In genomic region chr10:7561216-7561893, GRCh38 we compare ENCODE assay signal across 8 cellular contexts.
DNase-seq lines count a peak whose midpoint lies in the region; ATAC-seq and TF ChIP-seq lines count a peak whose summit lies in the region.

No MANE protein-coding gene starts in this region.

- H3K4me3 ChIP-seq in left lung = no peak overlapping the region
- H3K4me3 ChIP-seq in skeletal muscle tissue (ENCODE audit: low read length in 3 of 3) = peak overlapping the region in 2 of 3 donors; percentile 14 to 48
- no peak overlapping the region for H3K4me3 ChIP-seq in CD8-positive, alpha-beta memory T cell (ENCODE audit: low read length)

- no peaks in the 10 kb centered on the region for H3K9me3 ChIP-seq in left lung
- H3K9me3 ChIP-seq in skeletal muscle tissue (ENCODE audit: control insufficient read depth in 3 of 3, low read length in 3 of 3) = no peaks in the 10 kb centered on the region
- H3K9me3 ChIP-seq in CD8-positive, alpha-beta memory T cell (ENCODE audit: low read length) = no peaks in the 10 kb centered on the region

- DNase-seq in left lung = no peak
- DNase-seq in activated naive CD8-positive, alpha-beta T cell treated with anti-CD3 and anti-CD28 coated beads, Interleukin-2, amount 50 U/mL, for 24 hours = no peak
- DNase-seq in germinal center (ENCODE audit: low spot score) = no peak
- no peak for DNase-seq in GM19240 (ENCODE audit: insufficient read length, low spot score)
- no peak for DNase-seq in CD8-positive, alpha-beta memory T cell

- TF ChIP-seq RAD21 in Ishikawa (IDR thresholded peaks at IDR 0.05; ENCODE audit: low read depth) = no peak

- POLR2A ChIA-PET in CD8-positive, alpha-beta memory T cell (lab: Charles Lee) = no interaction called here

- H3K36me3 Mint-ChIP-seq in activated naive CD8-positive, alpha-beta T cell treated with anti-CD3 and anti-CD28 coated beads, Interleukin-2, amount 50 U/mL, for 24 hours (ENCODE audit: low read depth) = no peaks in the 10 kb centered on the region
- no peaks in the 10 kb centered on the region for H3K36me3 Mint-ChIP-seq in CD8-positive, alpha-beta memory T cell

- TF ChIP-seq CTCF in left lung (IDR thresholded peaks at IDR 0.05) = no peak

- TF ChIP-seq EP300 in Ishikawa (IDR thresholded peaks at IDR 0.05; ENCODE audit: borderline replicate concordance) = peak; percentile 80

- intact Hi-C loops in left lung (cut with DNase I) = no loop called here

- peak overlapping the region in 2 of 3 donors; percentile 28 to 35 for H3K9ac ChIP-seq in skeletal muscle tissue (ENCODE audit: low read depth in 1 of 3, low read length in 3 of 3)

- peak; percentile 51 for ATAC-seq in left lung
- no peak for ATAC-seq in activated naive CD8-positive, alpha-beta T cell treated with anti-CD3 and anti-CD28 coated beads, Interleukin-2, amount 50 U/mL, for 24 hours

- CTCF ChIA-PET in CD8-positive, alpha-beta memory T cell (lab: Charles Lee) = no interaction called here

- H3K36me3 ChIP-seq in left lung (no peaks in the 10 kb centered on the region), skeletal muscle tissue (ENCODE audit: control insufficient read depth in 3 of 3, insufficient read depth in 3 of 3, low read length in 3 of 3) (no peaks in the 10 kb centered on the region)
- H3K36me3 ChIP-seq in CD8-positive, alpha-beta memory T cell (ENCODE audit: insufficient read depth, low read length) = no peaks in the 10 kb centered on the region

- H3K9me3 Mint-ChIP-seq in activated naive CD8-positive, alpha-beta T cell treated with anti-CD3 and anti-CD28 coated beads, Interleukin-2, amount 50 U/mL, for 24 hours = no peaks in the 10 kb centered on the region
- no peaks in the 10 kb centered on the region for H3K9me3 Mint-ChIP-seq in CD8-positive, alpha-beta memory T cell

- H3K4me3 Mint-ChIP-seq in activated naive CD8-positive, alpha-beta T cell treated with anti-CD3 and anti-CD28 coated beads, Interleukin-2, amount 50 U/mL, for 24 hours = no peak overlapping the region
- peak overlapping the region in 1 of 7 donors; percentile 54 for H3K4me3 Mint-ChIP-seq in CD8-positive, alpha-beta memory T cell

- peak overlapping the region; percentile 8 for H3K27ac ChIP-seq in cingulate gyrus (ENCODE audit: low read depth, low read length)
- H3K27ac ChIP-seq in left lung = peak overlapping the region in 1 of 2 donors; percentile 35
- H3K27ac ChIP-seq in skeletal muscle tissue (ENCODE audit: low read depth, low read length) = peak overlapping the region; percentile 66
- H3K27ac ChIP-seq in CD8-positive, alpha-beta memory T cell (ENCODE audit: low read depth, low read length) = no peak overlapping the region

- H3K27ac Mint-ChIP-seq in activated naive CD8-positive, alpha-beta T cell treated with anti-CD3 and anti-CD28 coated beads, Interleukin-2, amount 50 U/mL, for 24 hours = no peak overlapping the region
- no peak overlapping the region for H3K27ac Mint-ChIP-seq in CD8-positive, alpha-beta memory T cell

- H3K4me1 Mint-ChIP-seq in activated naive CD8-positive, alpha-beta T cell treated with anti-CD3 and anti-CD28 coated beads, Interleukin-2, amount 50 U/mL, for 24 hours = no peaks in the 10 kb centered on the region
- H3K4me1 Mint-ChIP-seq in CD8-positive, alpha-beta memory T cell = no peaks in the 10 kb centered on the region

- H3K4me1 ChIP-seq in left lung (peaks cover 0 to 7% of the 10 kb centered on the region in 2 donors), skeletal muscle tissue (ENCODE audit: control insufficient read depth in 3 of 3, insufficient read depth in 3 of 3, low read length in 3 of 3) (peaks cover 26 to 28% (median 27%) of the 10 kb centered on the region in 3 donors)
- no peaks in the 10 kb centered on the region for H3K4me1 ChIP-seq in CD8-positive, alpha-beta memory T cell (ENCODE audit: insufficient read depth, low read length)

- H3K27me3 Mint-ChIP-seq in activated naive CD8-positive, alpha-beta T cell treated with anti-CD3 and anti-CD28 coated beads, Interleukin-2, amount 50 U/mL, for 24 hours = peaks cover 2% of the 10 kb centered on the region
- peaks cover 4 to 19% of the 10 kb centered on the region in 2 donors for H3K27me3 Mint-ChIP-seq in CD8-positive, alpha-beta memory T cell

- no peaks in the 10 kb centered on the region for H3K27me3 ChIP-seq in left lung
- no peaks in the 10 kb centered on the region for H3K27me3 ChIP-seq in skeletal muscle tissue (ENCODE audit: control insufficient read depth in 3 of 3, insufficient read depth in 3 of 3, low read length in 3 of 3)
- H3K27me3 ChIP-seq in CD8-positive, alpha-beta memory T cell (ENCODE audit: insufficient read depth, low read length, poor library complexity, severe bottlenecking) = no peaks in the 10 kb centered on the region

TF ChIP-seq in Ishikawa, 13 proteins besides CTCF, POLR2A, EP300 and RAD21:
- no peak for TF ChIP-seq ZBTB7A (IDR thresholded peaks at IDR 0.05; ENCODE audit: low read depth)
- peak; percentile 94 for TF ChIP-seq TCF12 (IDR thresholded peaks at IDR 0.05; ENCODE audit: low read depth)
- TF ChIP-seq YY1 (IDR thresholded peaks at IDR 0.05; ENCODE audit: low read depth) = no peak
- TF ChIP-seq NFIC (IDR thresholded peaks at IDR 0.05) = peak; percentile 81
- no peak for TF ChIP-seq REST (IDR thresholded peaks at IDR 0.05; ENCODE audit: low read depth)
- TF ChIP-seq MAX (IDR thresholded peaks at IDR 0.05) = peak; percentile 36; the same call in 1 of the 2 replicates
- TF ChIP-seq CREB1 (IDR thresholded peaks at IDR 0.05; ENCODE audit: low read depth) = no peak
- no peak for TF ChIP-seq USF1 (IDR thresholded peaks at IDR 0.05)
- TF ChIP-seq FOXM1 (IDR thresholded peaks at IDR 0.05; ENCODE audit: borderline replicate concordance, low read depth) = peak; percentile 46; the same call in 1 of the 2 replicates
- peak; percentile 56; the same call in 1 of the 2 replicates for TF ChIP-seq CEBPB (IDR thresholded peaks at IDR 0.05)
- TF ChIP-seq TAF1 (IDR thresholded peaks at IDR 0.05; ENCODE audit: low read depth) = no peak
- no peak for TF ChIP-seq EGR1 (IDR thresholded peaks at IDR 0.05)
- peak; percentile 31; the same call in 1 of the 2 replicates for TF ChIP-seq TEAD4 (IDR thresholded peaks at IDR 0.05)

Comparison
In these comparisons a context has a peak if more than half of its experiments do, and no peak if none do; other contexts are left out.
1. H3K4me3 ChIP-seq: peak in skeletal muscle tissue (2 of 3); none in left lung (0 of 2) and CD8-positive, alpha-beta memory T cell (single experiment).